Comparison of ENCODE assay signal across 15 cellular contexts in genomic region chr17:49000943-49001342, GRCh38. TPM values are rescaled to one million over a fixed set of nuclear protein-coding genes. Genes with fewer than 3 reads are reported as not detected.
A peak's percentile ranks its signal among the peaks of the same experiment; 100 is the strongest.
DNase-seq lines count a peak whose midpoint lies in the region; TF ChIP-seq lines count a peak whose summit lies in the region.
"Had no signal": no experiment of that assay in that cellular context is flagged by ENCODE, and none has a peak within 500 bp of the region (broad histone marks: within the 10 kb centered on the region; RNA-seq: fewer than 3 reads in every experiment).

No MANE protein-coding gene starts in this region.

- H2AFZ ChIP-seq in neuron (ENCODE audit: low read depth, low read length), result no peak overlapping the region

- POLR2A ChIA-PET in RWPE1 (lab: Yijun Ruan, JAX; ENCODE audit: low non-redundant PET), result no interaction called here

- H3K36me3 ChIP-seq in ES-I3 (ENCODE audit: insufficient read depth, low read length) (peaks cover 16% of the 10 kb centered on the region), NT2/D1 (ENCODE audit: insufficient read depth, insufficient read length, low read length) (peaks cover 58% of the 10 kb centered on the region), neuron (ENCODE audit: insufficient read depth, low read length) (peaks cover 16% of the 10 kb centered on the region)
- H3K36me3 ChIP-seq: thoracic aorta had no signal

- H3K4me3 ChIP-seq in NT2/D1 (ENCODE audit: insufficient read length, low read depth) (peak overlapping the region; percentile 91), choroid plexus epithelial cell (ENCODE audit: low read depth, low read length) (peak overlapping the region; percentile 91), neuron (ENCODE audit: low read length) (peak overlapping the region; percentile 66), dorsolateral prefrontal cortex (no peak overlapping the region)
- H3K4me3 ChIP-seq: thoracic aorta had no signal

- intact Hi-C loops in dorsolateral prefrontal cortex (cut with DNase I), result loop anchor here in 1 of 2 donors (10.0 kb wide), 1 partner anchor 406 kb away; the partner anchor contains the start of genes HOXB3 and HOXB5

- peak overlapping the region; percentile 92 for H3K9ac ChIP-seq in ES-I3 (ENCODE audit: low read depth, low read length)
- peak overlapping the region; percentile 100 for H3K9ac ChIP-seq in NT2/D1 (ENCODE audit: insufficient read length, low read depth)

- TF ChIP-seq CTCF in choroid plexus epithelial cell (conservative IDR thresholded peaks at IDR 0.05; ENCODE audit: low read depth, low read length), result no peak
- no peak for TF ChIP-seq CTCF in RWPE1 (conservative IDR thresholded peaks at IDR 0.05; ENCODE audit: low read depth)
- TF ChIP-seq CTCF in dorsolateral prefrontal cortex (IDR thresholded peaks at IDR 0.05 in 54 of 56, conservative IDR thresholded peaks at IDR 0.05 in 2 of 56; ENCODE audit: low read depth in 1 of 56, partially characterized antibody in 56 of 56), result no peak

- H3K9me3 ChIP-seq in ES-I3 (ENCODE audit: control insufficient read depth, insufficient read depth, low read length), result no peaks in the 10 kb centered on the region
- H3K9me3 ChIP-seq in NT2/D1 (ENCODE audit: insufficient read depth, low read length), result no peaks in the 10 kb centered on the region
- no peaks in the 10 kb centered on the region for H3K9me3 ChIP-seq in neuron (ENCODE audit: low read length)
- H3K9me3 ChIP-seq: thoracic aorta had no signal

- CTCF ChIA-PET in RWPE1 (lab: Yijun Ruan, JAX), result no interaction called here

- H3K27ac ChIP-seq in RWPE1, result no peak overlapping the region
- no peak overlapping the region for H3K27ac ChIP-seq in dorsolateral prefrontal cortex
- H3K27ac ChIP-seq: foreskin keratinocyte, thoracic aorta had no signal

- no peaks in the 10 kb centered on the region for H3K27me3 ChIP-seq in NT2/D1 (ENCODE audit: insufficient read depth, insufficient read length)
- no peaks in the 10 kb centered on the region for H3K27me3 ChIP-seq in neuron (ENCODE audit: insufficient read depth, low read length)
- peaks cover 31 to 100% (median 98%) of the 10 kb centered on the region in 45 donors for H3K27me3 ChIP-seq in dorsolateral prefrontal cortex

- DNase-seq in NT2/D1 (ENCODE audit: low read depth, low spot score), result no peak
- DNase-seq in choroid plexus epithelial cell (ENCODE audit: low read depth), result peak; percentile 63
- no peak for DNase-seq in RWPE1 (ENCODE audit: low spot score)
- no peak for DNase-seq in GOT3 (lab: John Stamatoyannopoulos, UW)
- no peak for DNase-seq in dorsolateral prefrontal cortex
- DNase-seq in foreskin melanocyte, result no peak
- DNase-seq: activated CD4-positive, alpha-beta T cell treated with anti-CD3 and anti-CD28 coated beads for 1 hour; cerebellar nuclear complex; foreskin keratinocyte; NCI-H2081 treated with DMSO at 0.1 percent for 48 hours had no signal

- H3K4me1 ChIP-seq in ES-I3 (ENCODE audit: insufficient read depth, low read length) (peaks cover 25% of the 10 kb centered on the region), NT2/D1 (ENCODE audit: insufficient read depth, insufficient read length) (peaks cover 7% of the 10 kb centered on the region), neuron (ENCODE audit: insufficient read depth, low read length) (peaks cover 40% of the 10 kb centered on the region)
- H3K4me1 ChIP-seq: foreskin keratinocyte had no signal

RNA-seq across cellular contexts. Expression of gene IGF2BP1, which starts 3.8 kb away (rescaled TPM):
- not detected for total RNA-seq in dorsolateral prefrontal cortex
- total RNA-seq: foreskin keratinocyte, lower leg skin had no signal

RNA-seq across cellular contexts. Expression of gene GIP, which starts 32.5 kb away (rescaled TPM):
- not detected for total RNA-seq in dorsolateral prefrontal cortex
- total RNA-seq: foreskin keratinocyte, lower leg skin, pulmonary artery endothelial cell, thoracic aorta had no signal

RNA-seq across cellular contexts. Expression of gene SNF8, which starts 56.3 kb away (rescaled TPM):
- total RNA-seq in dorsolateral prefrontal cortex, result 100 to 1,000 TPM in 1 of 120 experiments, 10 to 100 TPM in 119; 50.1 to 104 (median 70.5) TPM

Comparison
In these comparisons a context has a peak if more than half of its experiments do, and no peak if none do; other contexts are left out.
1. H3K4me3 ChIP-seq: peak in NT2/D1 (single experiment), choroid plexus epithelial cell (single experiment) and neuron (single experiment); none in dorsolateral prefrontal cortex (0 of 59).